Comparison of ENCODE assay signal across 11 cellular contexts in genomic region chr4:176436500-176436973, GRCh38.
A peak's percentile ranks its signal among the peaks of the same experiment; 100 is the strongest.
DNase-seq lines count a peak whose midpoint lies in the region; ATAC-seq and TF ChIP-seq lines count a peak whose summit lies in the region.
"Had no signal": no experiment of that assay in that cellular context is flagged by ENCODE, and none has a peak within 500 bp of the region (broad histone marks: within the 10 kb centered on the region; RNA-seq: fewer than 3 reads in every experiment).

No MANE protein-coding gene starts in this region.

- H3K4me1 ChIP-seq in SJSA1 (replicated peaks): peaks cover 34% of the 10 kb centered on the region
- H3K4me1 ChIP-seq in psoas muscle: no peaks in the 10 kb centered on the region

- TF ChIP-seq CTCF in psoas muscle (IDR thresholded peaks at IDR 0.05): no peak

- DNase-seq in SJSA1 (ENCODE audit: low read depth in 1 of 2, low spot score in 2 of 2) (peak; percentile 47 to 54), kidney glomerular epithelial cell (lab: John Stamatoyannopoulos, UW) (peak; percentile 2), NCI-H2029 (lab: John Stamatoyannopoulos, UW) (no peak), islet precursor cell (no peak), psoas muscle (no peak)
- DNase-seq: activated gamma-delta T cell had no signal

- H3K36me3 ChIP-seq in SJSA1 (no peaks in the 10 kb centered on the region), psoas muscle (ENCODE audit: insufficient read depth in 1 of 2, low read depth in 1 of 2) (no peaks in the 10 kb centered on the region)

- ATAC-seq in GM18517 (IDR thresholded peaks at IDR 0.05; ENCODE audit: unreplicated experiment) (peak; percentile 70), HG02981 (IDR thresholded peaks at IDR 0.05; ENCODE audit: unreplicated experiment) (peak; percentile 62), GM18519 (IDR thresholded peaks at IDR 0.05; ENCODE audit: low FRiP score, unreplicated experiment) (no peak), psoas muscle (no peak)

- H3K4me3 ChIP-seq in SJSA1 (no peak overlapping the region), psoas muscle (no peak overlapping the region)
- H3K4me3 ChIP-seq: SK-N-MC, skin epidermis had no signal

- WGBS in psoas muscle, 3 donors: 53 to 63% (median 62%) methylated on average over 3 of the region's 3 CpGs

- H3K9me3 ChIP-seq in SJSA1 (replicated peaks) (no peaks in the 10 kb centered on the region), psoas muscle (no peaks in the 10 kb centered on the region)

- H3K27me3 ChIP-seq in SJSA1 (replicated peaks): no peaks in the 10 kb centered on the region
- no peaks in the 10 kb centered on the region for H3K27me3 ChIP-seq in psoas muscle (ENCODE audit: insufficient read depth in 3 of 3, low read length in 2 of 3)

- intact Hi-C loops in psoas muscle (cut with DNase I): no loop called here

- H3K27ac ChIP-seq in SJSA1 (peak overlapping the region; percentile 67), psoas muscle (no peak overlapping the region)
- H3K27ac ChIP-seq: SK-N-MC, skin epidermis had no signal

Comparison
In these comparisons a context has a peak if more than half of its experiments do, and no peak if none do; other contexts are left out.
1. ATAC-seq: peak in GM18517 (single experiment) and HG02981 (single experiment); none in GM18519 (single experiment) and psoas muscle (0 of 4).
2. DNase-seq: peak in SJSA1 (2 of 2) and kidney glomerular epithelial cell (single experiment); none in NCI-H2029 (single experiment), islet precursor cell (single experiment) and psoas muscle (0 of 2).